1 cellular context compared by ENCODE assay signal in the genomic region with DNA sequence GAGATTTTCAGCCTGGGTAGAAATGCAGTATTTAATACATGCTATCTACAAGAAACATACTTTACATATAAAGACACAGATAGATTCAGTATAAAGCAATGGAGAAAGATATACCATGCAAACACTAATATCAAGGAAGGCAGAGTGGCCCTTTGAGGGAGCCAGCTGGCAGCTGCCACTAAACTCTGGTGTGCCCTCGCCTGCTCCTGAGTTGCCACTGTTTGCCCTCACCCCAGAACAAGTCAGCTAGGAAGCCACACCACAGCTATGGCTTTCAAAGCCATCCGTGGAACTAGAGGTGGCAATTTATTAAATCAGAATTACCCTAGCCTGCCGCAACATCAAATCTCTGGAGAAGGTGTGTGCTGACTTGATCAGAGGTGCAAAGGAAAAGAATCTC.
A peak's percentile ranks its signal among the peaks of the same experiment; 100 is the strongest.
TF ChIP-seq lines count a peak whose summit lies in the region.

No MANE protein-coding gene starts in this region.

TF ChIP-seq in HCT116, 20 proteins besides CTCF, POLR2A, EP300 and RAD21:
- TF ChIP-seq SRF (IDR thresholded peaks at IDR 0.05; ENCODE audit: low read depth) (no peak), POLR2AphosphoS5 (IDR thresholded peaks at IDR 0.05; ENCODE audit: low read depth, low read length) (no peak), SP1 (IDR thresholded peaks at IDR 0.05; ENCODE audit: low read depth) (peak; percentile 6; the same call in 1 of the 2 replicates), FOSL1 (IDR thresholded peaks at IDR 0.05; ENCODE audit: low read depth) (no peak), ZNF274 (IDR thresholded peaks at IDR 0.05; ENCODE audit: low read depth, low read length) (no peak)
- TF ChIP-seq, protein P1, sequence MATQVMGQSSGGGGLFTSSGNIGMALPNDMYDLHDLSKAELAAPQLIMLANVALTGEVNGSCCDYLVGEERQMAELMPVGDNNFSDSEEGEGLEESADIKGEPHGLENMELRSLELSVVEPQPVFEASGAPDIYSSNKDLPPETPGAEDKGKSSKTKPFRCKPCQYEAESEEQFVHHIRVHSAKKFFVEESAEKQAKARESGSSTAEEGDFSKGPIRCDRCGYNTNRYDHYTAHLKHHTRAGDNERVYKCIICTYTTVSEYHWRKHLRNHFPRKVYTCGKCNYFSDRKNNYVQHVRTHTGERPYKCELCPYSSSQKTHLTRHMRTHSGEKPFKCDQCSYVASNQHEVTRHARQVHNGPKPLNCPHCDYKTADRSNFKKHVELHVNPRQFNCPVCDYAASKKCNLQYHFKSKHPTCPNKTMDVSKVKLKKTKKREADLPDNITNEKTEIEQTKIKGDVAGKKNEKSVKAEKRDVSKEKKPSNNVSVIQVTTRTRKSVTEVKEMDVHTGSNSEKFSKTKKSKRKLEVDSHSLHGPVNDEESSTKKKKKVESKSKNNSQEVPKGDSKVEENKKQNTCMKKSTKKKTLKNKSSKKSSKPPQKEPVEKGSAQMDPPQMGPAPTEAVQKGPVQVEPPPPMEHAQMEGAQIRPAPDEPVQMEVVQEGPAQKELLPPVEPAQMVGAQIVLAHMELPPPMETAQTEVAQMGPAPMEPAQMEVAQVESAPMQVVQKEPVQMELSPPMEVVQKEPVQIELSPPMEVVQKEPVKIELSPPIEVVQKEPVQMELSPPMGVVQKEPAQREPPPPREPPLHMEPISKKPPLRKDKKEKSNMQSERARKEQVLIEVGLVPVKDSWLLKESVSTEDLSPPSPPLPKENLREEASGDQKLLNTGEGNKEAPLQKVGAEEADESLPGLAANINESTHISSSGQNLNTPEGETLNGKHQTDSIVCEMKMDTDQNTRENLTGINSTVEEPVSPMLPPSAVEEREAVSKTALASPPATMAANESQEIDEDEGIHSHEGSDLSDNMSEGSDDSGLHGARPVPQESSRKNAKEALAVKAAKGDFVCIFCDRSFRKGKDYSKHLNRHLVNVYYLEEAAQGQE (IDR thresholded peaks at IDR 0.05; ENCODE audit: low read depth) = no peak
